ENCODE assay signal across 26 cellular contexts in the genomic region with DNA sequence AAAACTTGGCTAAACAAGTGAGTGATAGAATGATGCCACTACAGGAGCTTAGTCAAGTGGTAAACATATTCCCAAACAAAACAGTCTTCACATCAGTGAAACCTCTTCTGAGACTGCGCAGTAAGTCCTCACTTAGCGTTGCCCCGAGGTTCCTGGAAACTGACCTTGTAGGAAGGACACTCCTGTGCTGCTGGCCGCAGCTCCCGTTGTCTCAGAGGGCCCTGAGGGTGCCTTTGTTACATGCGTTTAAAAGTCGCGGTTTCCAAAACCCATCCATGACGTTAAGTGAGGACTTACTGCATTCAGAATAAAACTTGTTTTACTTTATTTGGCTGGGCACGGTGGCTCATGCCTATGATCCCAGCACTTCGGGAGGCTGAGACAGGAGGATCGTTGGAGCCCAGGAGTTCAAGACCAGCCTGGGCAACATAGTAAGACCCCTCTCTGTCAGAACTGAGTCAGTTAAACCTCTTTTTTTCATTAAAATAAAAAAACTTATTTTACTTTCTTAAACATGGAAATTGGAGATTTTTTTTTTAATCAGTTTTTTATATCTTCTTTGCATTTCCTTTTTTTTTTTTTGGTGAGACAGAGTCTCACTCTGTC. TPM values are rescaled to one million over a fixed set of nuclear protein-coding genes. Genes with fewer than 3 reads are reported as not detected.
DNase-seq lines count a peak whose midpoint lies in the region; ATAC-seq, FAIRE-seq and TF ChIP-seq lines count a peak whose summit lies in the region.
"Had no signal": no experiment of that assay in that cellular context is flagged by ENCODE, and none has a peak within 500 bp of the region (broad histone marks: within the 10 kb centered on the region; RNA-seq: fewer than 3 reads in every experiment).

No MANE protein-coding gene starts in this region.

- H3K9me3 Mint-ChIP-seq in activated naive CD4-positive, alpha-beta T cell treated with anti-CD3 and anti-CD28 coated beads, Interleukin-2, amount 10 ng/mL, durations not matched to agents 7 days and 5 days, result no peaks in the 10 kb centered on the region
- no peaks in the 10 kb centered on the region for H3K9me3 Mint-ChIP-seq in H9
- no peaks in the 10 kb centered on the region for H3K9me3 Mint-ChIP-seq in activated T-cell treated with anti-CD3 and anti-CD28 coated beads, Interleukin-2, amount 50 U/mL, for 4 hours

- H3K27me3 ChIP-seq in H9 (ENCODE audit: insufficient read depth, low read length) (no peaks in the 10 kb centered on the region), K562 (ENCODE audit: control insufficient read depth in 2 of 2, insufficient read depth in 2 of 2, low read length in 2 of 2) (no peaks in the 10 kb centered on the region)
- H3K27me3 ChIP-seq: brain microvascular endothelial cell, MG63, Peyer's patch, uterus had no signal

- H3K23me2 ChIP-seq in H9 (ENCODE audit: insufficient read length, low read depth, low read length, poor library complexity, severe bottlenecking), result no peaks in the 10 kb centered on the region

- H3K27ac ChIP-seq in H9 (ENCODE audit: insufficient read length, low read depth, low read length) (no peak overlapping the region), K562 (ENCODE audit: extremely low read depth, low read depth, low read length) (no peak overlapping the region)
- H3K27ac ChIP-seq: brain microvascular endothelial cell, Peyer's patch, uterus had no signal

- no peaks in the 10 kb centered on the region for H3K79me1 ChIP-seq in H9 (ENCODE audit: insufficient read depth, low read depth, low read length, poor library complexity, severe bottlenecking)

- no peak overlapping the region for H2AK5ac ChIP-seq in H9 (ENCODE audit: insufficient read length, low read length)

- H3K23ac ChIP-seq in H9 (ENCODE audit: insufficient read length, low read depth, low read length), result no peak overlapping the region

- no peak overlapping the region for H2BK120ac ChIP-seq in H9 (ENCODE audit: low read depth, low read length, poor library complexity, severe bottlenecking)

- peaks cover 57% of the 10 kb centered on the region for H3K36me3 ChIP-seq in K562 (ENCODE audit: control insufficient read depth, insufficient read depth, low read length)
- H3K36me3 ChIP-seq: uterus had no signal

- TF ChIP-seq CTCF in H9 (conservative IDR thresholded peaks at IDR 0.05), result no peak
- no peak for TF ChIP-seq CTCF in K562 (IDR thresholded peaks at IDR 0.05 in 2 of 3, conservative IDR thresholded peaks at IDR 0.05 in 1 of 3; ENCODE audit: insufficient read depth in 2 of 3, low read depth in 1 of 3, low read length in 3 of 3)

- TF ChIP-seq POLR2A in K562 (conservative IDR thresholded peaks at IDR 0.05), result no peak

- no peak overlapping the region for H2BK12ac ChIP-seq in H9 (ENCODE audit: insufficient read length, low read depth, low read length)

- in situ Hi-C loops in K562 (cut with MboI), result no loop called here

- H3K9ac ChIP-seq in H9 (ENCODE audit: extremely low read depth, insufficient read length, low read length) (no peak overlapping the region), K562 (ENCODE audit: insufficient read depth in 1 of 2, low read depth in 2 of 2, low read length in 2 of 2) (no peak overlapping the region)

- H3K4me1 ChIP-seq in H9 (ENCODE audit: insufficient read depth, low read length) (no peaks in the 10 kb centered on the region), K562 (replicated peaks in 1 of 2; ENCODE audit: control insufficient read depth in 2 of 2, insufficient read depth in 2 of 2, low read length in 2 of 2) (peaks cover 0 to 16% of the 10 kb centered on the region in 2 experiments; a peak in 1 of 5 replicates)
- H3K4me1 ChIP-seq: Peyer's patch, uterus had no signal

- H3K79me2 ChIP-seq in H9 (ENCODE audit: insufficient read depth, low read length) (no peaks in the 10 kb centered on the region), K562 (ENCODE audit: control insufficient read depth, insufficient read depth, low read length) (no peaks in the 10 kb centered on the region)

- no peak for TF ChIP-seq EP300 in K562 (IDR thresholded peaks at IDR 0.05; ENCODE audit: low read length)

- POLR2A ChIA-PET in K562 (lab: Yijun Ruan, JAX), result interaction anchor here (0.6 kb wide), 1 partner anchor 34 kb away, joined by 3 read pairs; no protein-coding TSS in a partner anchor

- no peak overlapping the region for H3K18ac ChIP-seq in H9 (ENCODE audit: insufficient read length, low read depth, low read length)

- ATAC-seq in K562, result no peak
- no peak for ATAC-seq in activated T-cell treated with anti-CD3 and anti-CD28 coated beads, Interleukin-2, amount 50 U/mL, for 4 hours
- ATAC-seq: left colon had no signal

- TF ChIP-seq RAD21 in K562 (CRISPR knock-in tag; conservative IDR thresholded peaks at IDR 0.05 in 1 of 2, IDR thresholded peaks at IDR 0.05 in 1 of 2), result no peak

- no CpG with 5 or more reads among the region's 12 CpGs for WGBS in H9 (ENCODE audit: extremely low coverage, insufficient read length, low lambda C conversion rate)
- whole genome bisulfite sequencing in K562 (ENCODE audit: insufficient coverage, low coverage, missing lambda C conversion rate), result 94% methylated on average over 12 of the region's 12 CpGs

- intact Hi-C loops in K562 (cut with micrococcal nuclease), result no loop called here
- intact Hi-C loops in posterior vena cava (cut with DNase I), result no loop called here

- H3K4me3 Mint-ChIP-seq in activated naive CD4-positive, alpha-beta T cell treated with anti-CD3 and anti-CD28 coated beads, Interleukin-2, amount 10 ng/mL, durations not matched to agents 7 days and 5 days, result no peak overlapping the region
- H3K4me3 Mint-ChIP-seq in H9, result no peak overlapping the region
- no peak overlapping the region for H3K4me3 Mint-ChIP-seq in activated T-cell treated with anti-CD3 and anti-CD28 coated beads, Interleukin-2, amount 50 U/mL, for 4 hours

- BruUV-seq in K562 (replicated peaks; lab: Mats Ljungman, UMichigan), result no TSS peak

- no peaks in the 10 kb centered on the region for H3K27me3 Mint-ChIP-seq in activated naive CD4-positive, alpha-beta T cell treated with anti-CD3 and anti-CD28 coated beads, Interleukin-2, amount 10 ng/mL, durations not matched to agents 7 days and 5 days
- no peaks in the 10 kb centered on the region for H3K27me3 Mint-ChIP-seq in H9 (ENCODE audit: low read depth)
- H3K27me3 Mint-ChIP-seq in activated T-cell treated with anti-CD3 and anti-CD28 coated beads, Interleukin-2, amount 50 U/mL, for 4 hours (ENCODE audit: low read depth), result no peaks in the 10 kb centered on the region

- no peak overlapping the region for H3K56ac ChIP-seq in H9 (ENCODE audit: insufficient read length, low read depth, low read length)

- DNase-seq in activated naive CD4-positive, alpha-beta T cell treated with anti-CD3 and anti-CD28 coated beads, Interleukin-2, amount 10 ng/mL, durations not matched to agents 7 days and 5 days, result no peak
- no peak for DNase-seq in activated naive CD4-positive, alpha-beta T cell treated with anti-CD3 and anti-CD28 coated beads, Interleukin-2, amount 50 U/mL, for 16 hours
- DNase-seq in H9 (no peak), K562 (ENCODE audit: extremely low read depth in 1 of 4, low spot score in 3 of 4) (no peak), posterior vena cava (ENCODE audit: low spot score) (peak; percentile 36), NCI-H2029 (lab: John Stamatoyannopoulos, UW) (no peak), epidermal melanocyte (ENCODE audit: insufficient read length, low spot score) (no peak)
- DNase-seq in activated T-cell treated with anti-CD3 and anti-CD28 coated beads, Interleukin-2, amount 50 U/mL, for 4 hours, result no peak
- DNase-seq: activated CD4-positive, CD25-positive, alpha-beta regulatory T cell treated with anti-CD3 and anti-CD28 coated beads, Interleukin-2, amount 50 U/mL, for 72 hours; activated T-cell treated with anti-CD3 and anti-CD28 coated beads, Interleukin-2, amount 50 U/mL, for 48 hours; brain microvascular endothelial cell; COR-L47; erythroblast; HCEC 1CT; left colon; MG63; NCI-H1105 treated with DMSO at 0.1 percent for 48 hours; NCI-H2029 treated with DMSO at 0.1 percent for 48 hours; NCI-H2227 treated with DMSO at 0.1 percent for 48 hours; NCI-H526 treated with DMSO at 0.1 percent for 48 hours; Peyer's patch; stimulated activated naive CD4-positive, alpha-beta T cell treated with Interleukin-2 at 50 U/mL for 16 hours; T-helper 1 cell; uterus had no signal

- no peak overlapping the region for H2BK15ac ChIP-seq in H9 (ENCODE audit: low read depth, low read length)

- peak overlapping the region; percentile 85 for H3K27ac Mint-ChIP-seq in activated naive CD4-positive, alpha-beta T cell treated with anti-CD3 and anti-CD28 coated beads, Interleukin-2, amount 10 ng/mL, durations not matched to agents 7 days and 5 days
- H3K27ac Mint-ChIP-seq in H9, result peak overlapping the region; percentile 61 to 80 (median 70); a peak in 3 of 7 replicates

- H3K14ac ChIP-seq in H9 (ENCODE audit: insufficient read depth, low read length), result no peak overlapping the region

- H2AFZ ChIP-seq in H9 (ENCODE audit: low read length), result no peak overlapping the region
- no peak overlapping the region for H2AFZ ChIP-seq in K562 (ENCODE audit: low read depth, low read length)

- H3K9me1 ChIP-seq in K562 (ENCODE audit: control insufficient read depth, insufficient read depth, low read length), result no peaks in the 10 kb centered on the region

- no peak overlapping the region for H3T11ph ChIP-seq in H9 (ENCODE audit: low read length)

- H3K4me2 ChIP-seq in H9 (ENCODE audit: insufficient read depth, insufficient read length, low read length) (no peak overlapping the region), K562 (ENCODE audit: insufficient read depth, low read length) (no peak overlapping the region)

- H4K20me1 ChIP-seq in H9 (ENCODE audit: control insufficient read depth, insufficient read depth, insufficient read length) (no peaks in the 10 kb centered on the region), K562 (replicated peaks; ENCODE audit: control insufficient read depth, insufficient read depth, low read length) (no peaks in the 10 kb centered on the region)

- no peak overlapping the region for H2BK5ac ChIP-seq in H9 (ENCODE audit: insufficient read length, low read length)

- H4K5ac ChIP-seq in H9 (ENCODE audit: insufficient read length, low read depth, low read length), result no peak overlapping the region

- no peak overlapping the region for H2BK20ac ChIP-seq in H9 (ENCODE audit: low read depth, low read length, poor library complexity, severe bottlenecking)

- H3K36me3 Mint-ChIP-seq in activated naive CD4-positive, alpha-beta T cell treated with anti-CD3 and anti-CD28 coated beads, Interleukin-2, amount 10 ng/mL, durations not matched to agents 7 days and 5 days, result peaks cover 37% of the 10 kb centered on the region
- H3K36me3 Mint-ChIP-seq in H9 (ENCODE audit: insufficient read depth in 1 of 3, low read depth in 3 of 3), result peaks cover 13 to 51% (median 49%) of the 10 kb centered on the region in 3 experiments
- peaks cover 9% of the 10 kb centered on the region for H3K36me3 Mint-ChIP-seq in activated T-cell treated with anti-CD3 and anti-CD28 coated beads, Interleukin-2, amount 50 U/mL, for 4 hours (ENCODE audit: insufficient read depth)

- no peak overlapping the region for H3K4ac ChIP-seq in H9 (ENCODE audit: low read depth, low read length)

- CTCF ChIA-PET in activated naive CD4-positive, alpha-beta T cell treated with anti-CD3 and anti-CD28 coated beads, Interleukin-2, amount 10 ng/mL, durations not matched to agents 7 days and 5 days (lab: Charles Lee), result no interaction called here
- CTCF ChIA-PET in K562 (lab: Yijun Ruan, JAX; ENCODE audit: low intra/inter-chr PET ratio), result no interaction called here

- H3K4me1 Mint-ChIP-seq in activated naive CD4-positive, alpha-beta T cell treated with anti-CD3 and anti-CD28 coated beads, Interleukin-2, amount 10 ng/mL, durations not matched to agents 7 days and 5 days, result peaks cover 25% of the 10 kb centered on the region
- H3K4me1 Mint-ChIP-seq in H9, result peaks cover 7 to 11% of the 10 kb centered on the region in 2 experiments; a peak in 3 of 4 replicates
- peaks cover 21% of the 10 kb centered on the region for H3K4me1 Mint-ChIP-seq in activated T-cell treated with anti-CD3 and anti-CD28 coated beads, Interleukin-2, amount 50 U/mL, for 4 hours (ENCODE audit: low read depth)

- H3K4me3 ChIP-seq in K562, result no peak overlapping the region
- H3K4me3 ChIP-seq: MG63, Peyer's patch, uterus had no signal

- H4K91ac ChIP-seq in H9 (ENCODE audit: insufficient read length, low read depth, low read length), result no peak overlapping the region

- H4K8ac ChIP-seq in H9 (replicated peaks; ENCODE audit: insufficient read length, low read depth, low read length), result no peak overlapping the region

- H3K9me3 ChIP-seq in H9 (ENCODE audit: control insufficient read depth, low read depth, low read length) (no peaks in the 10 kb centered on the region), K562 (replicated peaks; ENCODE audit: control insufficient read depth, insufficient read depth, low read depth, low read length) (no peaks in the 10 kb centered on the region)
- H3K9me3 ChIP-seq: MG63, Peyer's patch, uterus had no signal

- peak; percentile 79 for FAIRE-seq in K562 (lab: Jason Lieb, UNC)
- FAIRE-seq: A204.1, TTC549 had no signal

RNA-seq across cellular contexts. Expression of gene DIP2A, which starts 36.0 kb away (rescaled TPM):
- total RNA-seq in H9 (2021) (23.0 and 25.2 TPM in 2 replicates), K562 (2014; rRNA removed) (13.8 and 19.7 TPM in 2 replicates), K562 (2014; rRNA removed; fragmentation: Illumina TruSeq; extraction: Trizol) (14.9 and 19.1 TPM in 2 replicates), K562 (2015; rRNA removed; fragmentation: Illumina TruSeq; extraction: Trizol) (19.6 and 20.3 TPM in 2 replicates), K562 (2021) (31.1 and 32.3 TPM in 2 replicates), posterior vena cava (10 to 100 TPM; 24.3 to 26.4 TPM)
- 344 and 474 TPM in 2 replicates for total RNA-seq in K562 (2011; cell fraction: chromatin; rRNA removed; ENCODE audit: low replicate concordance)
- 211 and 231 TPM in 2 replicates for total RNA-seq in K562 (2011; cell fraction: nucleolus; rRNA removed)
- 245 and 258 TPM in 2 replicates for total RNA-seq in K562 (2011; cell fraction: nucleoplasm; rRNA removed)
- polyA plus RNA-seq in K562 (2011; rRNA removed) (34.5 and 41.3 TPM in 2 replicates), K562 (2014; fragmentation: Illumina TruSeq; extraction: Trizol) (21.3 and 23.9 TPM in 2 replicates), K562 (2014; fragmentation: Nextera tagmentation; extraction: Ambion mirVana) (1 to 10 TPM; 4.3 to 4.6 TPM), K562 (2014; rRNA removed) (30.0 and 31.1 TPM in 2 replicates)
- polyA plus RNA-seq in K562 (2011; cell fraction: cytosol; rRNA removed), result 22.5 and 24.1 TPM in 2 replicates
- polyA plus RNA-seq in K562 (2011; cell fraction: nucleus; rRNA removed), result 167 and 196 TPM in 2 replicates
- 21.7 and 36.7 TPM in 2 replicates for polyA plus RNA-seq in K562 (2012)
- 48.3 and 48.8 TPM in 2 replicates for polyA minus RNA-seq in K562 (2011; rRNA and poly(A)+ RNA removed)
- 21.6 and 23.7 TPM in 2 replicates for polyA minus RNA-seq in K562 (2011; cell fraction: cytosol; rRNA and poly(A)+ RNA removed)
- 89.9 and 113 TPM in 2 replicates for polyA minus RNA-seq in K562 (2011; cell fraction: nucleus; rRNA and poly(A)+ RNA removed)
- 10 to 100 TPM; 17.8 to 19.5 (median 18.9) TPM for total RNA-seq in activated T-cell treated with anti-CD3 and anti-CD28 coated beads, Interleukin-2, amount 50 U/mL, for 4 hours
